Comparison of ENCODE assay signal across 8 cellular contexts in genomic region chr5:85049020-85049419, GRCh38.
A peak's percentile ranks its signal among the peaks of the same experiment; 100 is the strongest.
DNase-seq lines count a peak whose midpoint lies in the region; ATAC-seq and TF ChIP-seq lines count a peak whose summit lies in the region.

No MANE protein-coding gene starts in this region.

- no peaks in the 10 kb centered on the region for H3K36me3 Mint-ChIP-seq in naive thymus-derived CD8-positive, alpha-beta T cell

- in situ Hi-C loops in SK-MEL-5 (cut with HindIII; ENCODE audit: low pct_unique_long_range_greater_than_20kb, low sequenced_read_pairs), result no loop called here

- no peak for TF ChIP-seq CTCF in ovary (IDR thresholded peaks at IDR 0.05)

- H3K9me3 ChIP-seq in ovary, result no peaks in the 10 kb centered on the region

- intact Hi-C loops in ovary (cut with DNase I), result no loop called here

- H3K4me1 ChIP-seq in ovary (ENCODE audit: insufficient read depth), result no peaks in the 10 kb centered on the region

- H3K36me3 ChIP-seq in ovary, result no peaks in the 10 kb centered on the region

- H3K9me3 Mint-ChIP-seq in naive thymus-derived CD8-positive, alpha-beta T cell, result peaks cover 0 to 9% (median 2%) of the 10 kb centered on the region in 9 donors

- WGBS in ovary, 3 donors, result 13 to 15% (median 14%) methylated on average over 1 of the region's 1 CpG

- H3K4me3 Mint-ChIP-seq in naive thymus-derived CD8-positive, alpha-beta T cell, result no peak overlapping the region

- POLR2A ChIA-PET in naive thymus-derived CD8-positive, alpha-beta T cell (lab: Charles Lee), result no interaction called here

- DNase-seq in AG08396 (ENCODE audit: low spot score) (peak; percentile 1), HS-27A (ENCODE audit: low read depth) (peak; percentile 7), SK-MEL-5 (ENCODE audit: low read depth, low spot score) (peak; percentile 69), hepatic stellate cell (ENCODE audit: low spot score) (peak; percentile 3), RPMI8226 (no peak), ovary (no peak), NCI-H2171 treated with DMSO at 0.1 percent for 48 hours (lab: John Stamatoyannopoulos, UW) (no peak)
- DNase-seq in naive thymus-derived CD8-positive, alpha-beta T cell, result no peak

- no peak for TF ChIP-seq POLR2A in ovary (IDR thresholded peaks at IDR 0.05)

- no peaks in the 10 kb centered on the region for H3K27me3 ChIP-seq in ovary

- no peak for ATAC-seq in naive thymus-derived CD8-positive, alpha-beta T cell

- H3K4me3 ChIP-seq in ovary, result no peak overlapping the region

- H3K27me3 Mint-ChIP-seq in naive thymus-derived CD8-positive, alpha-beta T cell, result peaks cover 0 to 2% (median 0%) of the 10 kb centered on the region in 5 donors

- no peak for TF ChIP-seq EP300 in ovary (IDR thresholded peaks at IDR 0.05)

- H3K4me1 Mint-ChIP-seq in naive thymus-derived CD8-positive, alpha-beta T cell, result no peaks in the 10 kb centered on the region

- H3K27ac Mint-ChIP-seq in naive thymus-derived CD8-positive, alpha-beta T cell, result no peak overlapping the region

- H3K27ac ChIP-seq in ovary, result no peak overlapping the region

Comparison
In these comparisons a context has a peak if more than half of its experiments do, and no peak if none do; other contexts are left out.
1. DNase-seq: peak in AG08396 (single experiment), HS-27A (single experiment), SK-MEL-5 (single experiment) and hepatic stellate cell (single experiment); none in RPMI8226 (single experiment), ovary (0 of 5), NCI-H2171 treated with DMSO at 0.1 percent for 48 hours (single experiment) and naive thymus-derived CD8-positive, alpha-beta T cell (0 of 10).